Comparison of ENCODE assay signal across 20 cellular contexts in the genomic region with DNA sequence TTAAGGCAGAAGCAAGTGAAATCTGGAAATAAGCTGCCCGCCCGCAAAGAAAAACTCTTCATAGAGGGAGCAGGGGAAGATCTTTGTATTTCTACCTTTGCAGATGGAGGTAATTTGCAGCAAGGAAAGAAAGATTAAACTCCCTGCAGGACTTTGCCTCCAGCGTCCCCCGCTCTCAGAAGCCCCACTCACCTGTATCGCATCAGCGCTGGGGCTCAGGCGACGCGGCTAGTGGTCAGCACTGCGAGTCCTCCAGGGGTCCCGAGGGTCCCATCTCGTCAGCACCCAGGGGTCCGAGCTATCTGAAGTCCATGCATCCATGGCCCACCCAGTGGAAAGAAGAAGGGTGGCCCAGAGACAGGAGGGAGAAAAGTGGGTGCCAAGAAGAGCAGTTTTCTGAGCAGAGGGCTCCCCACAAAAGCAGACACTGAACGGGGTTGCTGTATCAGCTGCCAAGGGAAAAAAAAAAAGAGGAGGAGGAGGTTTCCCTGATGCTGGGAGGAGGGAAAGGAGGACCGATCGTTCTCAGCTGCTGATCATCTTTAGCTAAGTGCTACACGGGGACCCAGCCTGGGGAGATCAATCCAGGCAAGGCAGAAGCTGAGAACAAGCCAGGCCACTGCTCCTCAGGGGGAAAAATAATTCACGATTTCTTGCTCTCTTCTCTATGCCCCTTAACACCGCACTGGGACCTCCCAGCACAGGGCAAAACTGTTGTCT.
DNase-seq lines count a peak whose midpoint lies in the region; FAIRE-seq and TF ChIP-seq lines count a peak whose summit lies in the region.
"Had no signal": no experiment of that assay in that cellular context is flagged by ENCODE, and none has a peak within 500 bp of the region (broad histone marks: within the 10 kb centered on the region; RNA-seq: fewer than 3 reads in every experiment).

No MANE protein-coding gene starts in this region.

- peak overlapping the region; percentile 12 for H3K27ac ChIP-seq in endodermal cell (ENCODE audit: low read depth, low read length)
- no peak overlapping the region for H3K27ac ChIP-seq in spleen
- H3K27ac ChIP-seq: body of pancreas, skin epidermis, WERI-Rb-1 had no signal

- DNase-seq in NCI-H510A treated with DMSO at 0.1 percent for 48 hours (lab: John Stamatoyannopoulos, UW) (peak; percentile 60), NCI-H510A (lab: John Stamatoyannopoulos, UW) (no peak), NCI-H2171 (lab: John Stamatoyannopoulos, UW) (peak; percentile 41), endodermal cell (peak; percentile 58), spleen (peak; percentile 25), HCEC 1CT (no peak), AG08396 (ENCODE audit: low spot score) (no peak), HTR-8/SVneo (ENCODE audit: insufficient read length, low spot score) (no peak)
- DNase-seq: activated gamma-delta T cell treated with Interleukin-2 at 50 U/mL for 16 hours; body of pancreas; effector CD4-positive, alpha-beta T cell; NCI-H187 treated with DMSO at 0.1 percent for 48 hours; occipital lobe; stimulated activated naive CD4-positive, alpha-beta T cell treated with Interleukin-2 at 50 U/mL for 16 hours; SW 1271; WERI-Rb-1 had no signal

- H3K4me3 Mint-ChIP-seq in endodermal cell = no peak overlapping the region
- H3K4me3 Mint-ChIP-seq: memory B cell had no signal

- H3K4me3 ChIP-seq in endodermal cell (ENCODE audit: low read length) (no peak overlapping the region), spleen (no peak overlapping the region)
- H3K4me3 ChIP-seq: A549, body of pancreas, skin epidermis had no signal

- H3K36me3 ChIP-seq in endodermal cell (ENCODE audit: control insufficient read depth, insufficient read depth, low read length) = no peaks in the 10 kb centered on the region
- no peaks in the 10 kb centered on the region for H3K36me3 ChIP-seq in spleen
- H3K36me3 ChIP-seq: WERI-Rb-1 had no signal

- 52 to 70% methylated on average over 17 to 19 of the region's 19 CpGs for WGBS in endodermal cell (ENCODE audit: insufficient coverage in 1 of 2, insufficient read length in 1 of 2), 2 experiments
- WGBS in spleen, 5 donors = 36 to 48% (median 39%) methylated on average over 19 of the region's 19 CpGs

- no peaks in the 10 kb centered on the region for H3K36me3 Mint-ChIP-seq in endodermal cell (ENCODE audit: low read depth)
- H3K36me3 Mint-ChIP-seq: memory B cell had no signal

- no peak for TF ChIP-seq CTCF in endodermal cell (conservative IDR thresholded peaks at IDR 0.05)
- no peak for TF ChIP-seq CTCF in spleen (IDR thresholded peaks at IDR 0.05 in 8 of 11, conservative IDR thresholded peaks at IDR 0.05 in 3 of 11)

- intact Hi-C loops in spleen (cut with DNase I; ENCODE audit: low total_unique reads) = no loop called here

- H3K9me3 ChIP-seq in endodermal cell (ENCODE audit: control insufficient read depth, low read length) (no peaks in the 10 kb centered on the region), spleen (no peaks in the 10 kb centered on the region)
- H3K9me3 ChIP-seq: A549, body of pancreas had no signal

- H3K9me3 Mint-ChIP-seq in endodermal cell = no peaks in the 10 kb centered on the region
- H3K9me3 Mint-ChIP-seq: memory B cell had no signal

- peaks cover 13% of the 10 kb centered on the region for H3K27me3 ChIP-seq in endodermal cell (ENCODE audit: control insufficient read depth, insufficient read depth, low read length, poor library complexity, severe bottlenecking)
- H3K27me3 ChIP-seq in spleen (replicated peaks in 1 of 7) = peaks cover 0 to 77% (median 22%) of the 10 kb centered on the region in 7 donors

- TF ChIP-seq POLR2A in spleen (IDR thresholded peaks at IDR 0.05) = no peak

- no peak for FAIRE-seq in HTR-8/SVneo (lab: Jason Lieb, UNC)
- FAIRE-seq: A549, urothelium cell line had no signal

- H3K27ac Mint-ChIP-seq in endodermal cell = no peak overlapping the region
- H3K27ac Mint-ChIP-seq: memory B cell had no signal

- peaks cover 27% of the 10 kb centered on the region for H3K4me1 Mint-ChIP-seq in endodermal cell
- H3K4me1 Mint-ChIP-seq: memory B cell had no signal

- peaks cover 7% of the 10 kb centered on the region for H3K4me1 ChIP-seq in endodermal cell (ENCODE audit: control insufficient read depth, insufficient read depth, low read length)
- no peaks in the 10 kb centered on the region for H3K4me1 ChIP-seq in spleen
- H3K4me1 ChIP-seq: body of pancreas had no signal

- H3K27me3 Mint-ChIP-seq in endodermal cell (ENCODE audit: insufficient read depth) = peaks cover 16% of the 10 kb centered on the region

- no peak overlapping the region for H3K9ac ChIP-seq in endodermal cell (ENCODE audit: extremely low read depth, low read length, poor library complexity, severe bottlenecking)

Comparison
In these comparisons a context has a peak if more than half of its experiments do, and no peak if none do; other contexts are left out.
1. DNase-seq: peak in NCI-H510A treated with DMSO at 0.1 percent for 48 hours (single experiment), NCI-H2171 (single experiment), endodermal cell (single experiment) and spleen (single experiment); none in NCI-H510A (single experiment), HCEC 1CT (single experiment), AG08396 (single experiment) and HTR-8/SVneo (single experiment).